Comparison of ENCODE assay signal across 8 cellular contexts in the genomic region with DNA sequence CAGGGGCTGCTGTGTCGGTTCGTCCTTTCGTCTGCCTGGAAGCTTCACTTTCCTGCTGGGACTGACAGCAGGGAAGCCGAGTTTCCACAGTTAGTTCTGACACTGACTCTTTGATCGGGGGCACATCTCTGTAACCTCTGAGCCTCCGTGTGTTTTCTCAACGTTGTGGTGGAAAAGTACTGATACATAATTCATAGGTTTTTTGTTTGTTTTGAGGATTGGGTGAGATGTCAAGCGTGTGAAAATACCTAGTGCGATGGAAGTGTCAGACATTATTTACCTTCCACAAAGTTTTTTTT. TPM values are rescaled to one million over a fixed set of nuclear protein-coding genes. Genes with fewer than 3 reads are reported as not detected.
DNase-seq lines count a peak whose midpoint lies in the region; ATAC-seq and TF ChIP-seq lines count a peak whose summit lies in the region.

No MANE protein-coding gene starts in this region.

- H2AFZ ChIP-seq in hepatocyte: peak overlapping the region; percentile 97

- peak overlapping the region; percentile 92 for H3K4me2 ChIP-seq in hepatocyte

- no peak for TF ChIP-seq POLR2A in spleen (IDR thresholded peaks at IDR 0.05)

- WGBS in hepatocyte (ENCODE audit: low lambda C conversion rate, missing lambda C conversion rate): 1% methylated on average over 9 of the region's 9 CpGs
- WGBS in spleen, 5 donors: 0 to 1% (median 0%) methylated on average over 6 to 9 of the region's 9 CpGs

- H3K79me2 ChIP-seq in hepatocyte: peaks cover 22% of the 10 kb centered on the region

- no peaks in the 10 kb centered on the region for H3K27me3 ChIP-seq in left ventricle myocardium inferior (ENCODE audit: low read depth)
- H3K27me3 ChIP-seq in hepatocyte: no peaks in the 10 kb centered on the region
- no peaks in the 10 kb centered on the region for H3K27me3 ChIP-seq in spleen (replicated peaks in 1 of 7)

- no peak for ATAC-seq in Right ventricle myocardium inferior
- no peak for ATAC-seq in GM19351 (IDR thresholded peaks at IDR 0.05; ENCODE audit: unreplicated experiment)
- no peak for ATAC-seq in GM21786 (IDR thresholded peaks at IDR 0.05; ENCODE audit: unreplicated experiment)

- H3K36me3 ChIP-seq in left ventricle myocardium inferior (peaks cover 30% of the 10 kb centered on the region), hepatocyte (replicated peaks; ENCODE audit: insufficient read depth, low read depth) (no peaks in the 10 kb centered on the region), spleen (peaks cover 0 to 32% (median 12%) of the 10 kb centered on the region in 6 donors)

- TF ChIP-seq CTCF in left ventricle myocardium inferior (IDR thresholded peaks at IDR 0.05; ENCODE audit: borderline replicate concordance): no peak
- no peak for TF ChIP-seq CTCF in WI38 (IDR thresholded peaks at IDR 0.05; ENCODE audit: low read depth, low read length)
- TF ChIP-seq CTCF in hepatocyte (IDR thresholded peaks at IDR 0.05; ENCODE audit: poor library complexity): no peak
- TF ChIP-seq CTCF in spleen (IDR thresholded peaks at IDR 0.05 in 8 of 11, conservative IDR thresholded peaks at IDR 0.05 in 3 of 11): no peak

- peak overlapping the region; percentile 93 for H3K27ac ChIP-seq in left ventricle myocardium inferior (replicated peaks)
- peak overlapping the region; percentile 84 for H3K27ac ChIP-seq in hepatocyte
- H3K27ac ChIP-seq in spleen: peak overlapping the region; percentile 94 to 98 (median 97)

- DNase-seq in left ventricle myocardium inferior (no peak), Right ventricle myocardium inferior (ENCODE audit: missing footprints) (no peak), hepatocyte (ENCODE audit: low spot score) (no peak), spleen (no peak)
- DNase-seq in stimulated activated CD4-positive, alpha-beta T cell treated with anti-CD3 and anti-CD28 coated beads, Interleukin-4, amount 100 ng/mL, for 1 hour: no peak

- intact Hi-C loops in left ventricle myocardium inferior (cut with micrococcal nuclease): no loop called here
- intact Hi-C loops in Right ventricle myocardium inferior (cut with DNase I): loop anchor here (10.0 kb wide), 1 partner anchor 234 kb away; no protein-coding TSS in a partner anchor
- intact Hi-C loops in spleen (cut with DNase I; ENCODE audit: low total_unique reads): loop anchor here (10.0 kb wide), 1 partner anchor 224 kb away; a partner anchor contains a TSS

- H4K20me1 ChIP-seq in hepatocyte (ENCODE audit: insufficient read depth, poor library complexity, severe bottlenecking): no peaks in the 10 kb centered on the region

- H3K4me3 ChIP-seq in left ventricle myocardium inferior (peak overlapping the region; percentile 95), WI38 (ENCODE audit: low read depth, low read length) (peak overlapping the region; percentile 93), hepatocyte (peak overlapping the region; percentile 91), spleen (peak overlapping the region; percentile 75 to 98 (median 84))

- H3K9me3 ChIP-seq in left ventricle myocardium inferior (replicated peaks) (no peaks in the 10 kb centered on the region), hepatocyte (ENCODE audit: low read depth) (no peaks in the 10 kb centered on the region), spleen (no peaks in the 10 kb centered on the region)

- H3K4me1 ChIP-seq in left ventricle myocardium inferior (peaks cover 51% of the 10 kb centered on the region), hepatocyte (ENCODE audit: insufficient read depth) (peaks cover 9% of the 10 kb centered on the region), spleen (peaks cover 16 to 60% (median 47%) of the 10 kb centered on the region in 6 donors)

- no peaks in the 10 kb centered on the region for H3K9me2 ChIP-seq in hepatocyte (replicated peaks; ENCODE audit: insufficient read depth)

RNA-seq across cellular contexts. Expression of a gene that starts 0.5 kb away (rescaled TPM):
- total RNA-seq in left ventricle myocardium inferior (8.0 TPM), Right ventricle myocardium inferior (6.4 TPM), hepatocyte (10.6 and 12.4 TPM in 2 replicates), spleen (10 to 100 TPM; 12.6 to 17.4 (median 13.7) TPM)
- polyA plus RNA-seq in hepatocyte (1.4 and 2.0 TPM in 2 replicates), spleen (1 to 10 TPM; 2.1 to 3.4 (median 2.5) TPM)
